ENCODE assay signal across 8 cellular contexts in the genomic region with DNA sequence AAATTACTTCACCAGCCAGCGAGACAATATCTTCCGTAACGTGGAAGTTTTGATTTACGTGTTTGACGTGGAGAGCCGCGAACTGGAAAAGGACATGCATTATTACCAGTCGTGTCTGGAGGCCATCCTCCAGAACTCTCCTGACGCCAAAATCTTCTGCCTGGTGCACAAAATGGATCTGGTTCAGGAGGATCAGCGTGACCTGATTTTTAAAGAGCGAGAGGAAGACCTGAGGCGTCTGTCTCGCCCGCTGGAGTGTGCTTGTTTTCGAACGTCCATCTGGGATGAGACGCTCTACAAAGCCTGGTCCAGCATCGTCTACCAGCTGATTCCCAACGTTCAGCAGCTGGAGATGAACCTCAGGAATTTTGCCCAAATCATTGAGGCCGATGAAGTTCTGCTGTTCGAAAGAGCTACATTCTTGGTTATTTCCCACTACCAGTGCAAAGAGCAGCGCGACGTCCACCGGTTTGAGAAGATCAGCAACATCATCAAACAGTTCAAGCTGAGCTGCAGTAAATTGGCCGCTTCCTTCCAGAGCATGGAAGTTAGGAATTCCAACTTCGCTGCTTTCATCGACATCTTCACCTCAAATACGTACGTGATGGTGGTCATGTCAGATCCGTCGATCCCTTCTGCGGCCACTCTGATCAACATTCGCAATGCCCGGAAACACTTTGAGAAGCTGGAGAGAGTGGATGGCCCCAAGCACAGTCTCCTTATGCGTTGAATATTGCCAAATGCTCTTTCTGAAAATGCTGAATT. TPM values are rescaled to one million over a fixed set of nuclear protein-coding genes. Genes with fewer than 3 reads are reported as not detected.
DNase-seq lines count a peak whose midpoint lies in the region; ATAC-seq, FAIRE-seq and TF ChIP-seq lines count a peak whose summit lies in the region.

No MANE protein-coding gene starts in this region.

- peaks cover 15% of the 10 kb centered on the region for H3K36me3 Mint-ChIP-seq in brain

- no peaks in the 10 kb centered on the region for H3K9me3 ChIP-seq in kidney (ENCODE audit: control insufficient read depth in 1 of 2, low read length in 2 of 2)

- intact Hi-C loops in kidney (cut with DNase I) = no loop called here

- H3K27me3 Mint-ChIP-seq in brain = peaks cover 9% of the 10 kb centered on the region

- H3K4me3 Mint-ChIP-seq in brain = peak overlapping the region; percentile 92 to 97 (median 95)

- FAIRE-seq in kidney (lab: Jason Lieb, UNC) = no peak

- peak overlapping the region; percentile 86 to 100 (median 98) for H3K27ac Mint-ChIP-seq in brain

- ATAC-seq in GM19035 (IDR thresholded peaks at IDR 0.05; ENCODE audit: unreplicated experiment) = no peak

- peak overlapping the region; percentile 93 to 97 for H3K27ac ChIP-seq in kidney (ENCODE audit: low read depth in 2 of 2, low read length in 2 of 2)

- TF ChIP-seq CTCF in brain (conservative IDR thresholded peaks at IDR 0.05) = no peak
- TF ChIP-seq CTCF in kidney (IDR thresholded peaks at IDR 0.05; ENCODE audit: borderline replicate concordance, extremely low read depth, insufficient read depth) = no peak

- DNase-seq in DMS79 treated with DMSO at 0.1 percent for 48 hours (lab: John Stamatoyannopoulos, UW) = peak; percentile 40
- DNase-seq in DMS79 (lab: John Stamatoyannopoulos, UW) = no peak
- DNase-seq in NCI-H2227 (lab: John Stamatoyannopoulos, UW; ENCODE audit: unreplicated experiment) = peak; percentile 42
- no peak for DNase-seq in kidney
- DNase-seq in stimulated activated CD8-positive, alpha-beta memory T cell treated with anti-CD3 and anti-CD28 coated beads, Interleukin-12 subunit alpha, Interleukin-12 subunit beta, amount 100 ng/mL, for 4 hours (ENCODE audit: low read depth) = peak; percentile 7
- no peak for DNase-seq in mesenteric fat pad (ENCODE audit: low spot score)

- H3K9ac ChIP-seq in kidney (ENCODE audit: low read length in 2 of 2) = peak overlapping the region; percentile 93 to 95

- H3K4me3 ChIP-seq in kidney (ENCODE audit: low read length in 2 of 2) = peak overlapping the region; percentile 72 to 76

- H3K36me3 ChIP-seq in kidney (ENCODE audit: control insufficient read depth in 1 of 2, insufficient read depth in 2 of 2, low read length in 2 of 2) = no peaks in the 10 kb centered on the region

- H3K4me1 ChIP-seq in kidney (ENCODE audit: control insufficient read depth in 1 of 2, insufficient read depth in 1 of 2, low read depth in 1 of 2, low read length in 2 of 2) = peaks cover 6 to 11% of the 10 kb centered on the region in 2 donors

- no peaks in the 10 kb centered on the region for H3K9me3 Mint-ChIP-seq in brain

- H3K4me1 Mint-ChIP-seq in brain = peaks cover 56% of the 10 kb centered on the region

RNA-seq across cellular contexts. Expression of gene RRAGA, which starts 0.8 kb away (rescaled TPM):
- polyA plus RNA-seq in brain (ENCODE audit: insufficient read depth, low read depth, low replicate concordance) = 217 TPM
- 94.3 TPM for total RNA-seq in kidney
- polyA plus RNA-seq in kidney (ENCODE audit: insufficient read depth, low read depth, low replicate concordance) = 99.3 TPM
- total RNA-seq in mesenteric fat pad = 90.5 TPM

RNA-seq across cellular contexts. Expression of gene SAXO1, which starts 17.0 kb away (rescaled TPM):
- polyA plus RNA-seq in brain (ENCODE audit: insufficient read depth, low read depth, low replicate concordance) = not detected
- total RNA-seq in kidney = 0.35 TPM
- not detected for polyA plus RNA-seq in kidney (ENCODE audit: insufficient read depth, low read depth, low replicate concordance)
- total RNA-seq in mesenteric fat pad = not detected

RNA-seq across cellular contexts. Expression of gene HAUS6, which starts 52.6 kb away (rescaled TPM):
- polyA plus RNA-seq in brain (ENCODE audit: insufficient read depth, low read depth, low replicate concordance) (5.6 TPM), kidney (ENCODE audit: insufficient read depth, low read depth, low replicate concordance) (1.9 TPM)
- total RNA-seq in kidney (7.8 TPM), mesenteric fat pad (11.6 TPM)

Comparison
In these comparisons a context has a peak if more than half of its experiments do, and no peak if none do; other contexts are left out.
1. DNase-seq: peak in DMS79 treated with DMSO at 0.1 percent for 48 hours (single experiment), NCI-H2227 (single experiment) and stimulated activated CD8-positive, alpha-beta memory T cell treated with anti-CD3 and anti-CD28 coated beads, Interleukin-12 subunit alpha, Interleukin-12 subunit beta, amount 100 ng/mL, for 4 hours (single experiment); none in DMS79 (single experiment), kidney (single experiment) and mesenteric fat pad (single experiment).